Comparison of ENCODE assay signal across 8 cellular contexts in the genomic region with DNA sequence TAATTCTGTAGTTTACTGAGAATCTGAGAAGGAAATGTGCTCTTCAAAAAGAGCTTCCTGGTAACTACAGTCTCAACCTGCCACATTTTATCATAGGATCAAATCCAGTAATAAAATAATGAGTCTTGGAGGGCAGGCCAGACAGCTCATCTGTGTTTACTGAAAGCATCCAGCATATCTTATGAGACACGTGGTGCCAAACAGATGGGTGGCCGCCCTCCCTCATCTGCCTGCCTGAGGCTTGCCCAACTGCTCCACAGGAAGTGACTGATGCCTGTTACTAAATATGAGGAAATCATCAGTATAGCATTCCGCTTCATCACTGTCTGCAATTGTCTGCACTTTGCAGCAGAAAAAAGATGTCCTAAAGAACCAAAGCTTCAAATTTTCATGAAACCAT. TPM values are rescaled to one million over a fixed set of nuclear protein-coding genes. Genes with fewer than 3 reads are reported as not detected.
A peak's percentile ranks its signal among the peaks of the same experiment; 100 is the strongest.
DNase-seq lines count a peak whose midpoint lies in the region; ATAC-seq and TF ChIP-seq lines count a peak whose summit lies in the region.

No MANE protein-coding gene starts in this region.

- peak; percentile 93 for DNase-seq in G401 (ENCODE audit: low spot score)
- peak; percentile 69 for DNase-seq in NCI-H510A treated with DMSO at 0.1 percent for 48 hours (lab: John Stamatoyannopoulos, UW)
- DNase-seq in activated CD8-positive, alpha-beta T cell treated with anti-CD3 and anti-CD28 coated beads for 36 hours = peak; percentile 86
- peak; percentile 44 to 86 (median 76) for DNase-seq in dorsolateral prefrontal cortex
- peak; percentile 13 to 69 (median 60) for DNase-seq in naive thymus-derived CD4-positive, alpha-beta T cell
- peak; percentile 64 for DNase-seq in stimulated activated naive CD4-positive, alpha-beta T cell treated with Interleukin-2 at 50 U/mL for 16 hours (lab: John Stamatoyannopoulos, UW)
- no peak for DNase-seq in GM10248 (ENCODE audit: extremely low spot score)

- intact Hi-C loops in activated CD8-positive, alpha-beta T cell treated with anti-CD3 and anti-CD28 coated beads for 36 hours (cut with micrococcal nuclease) = no loop called here
- intact Hi-C loops in dorsolateral prefrontal cortex (cut with DNase I) = loop anchor here in 1 of 2 donors (10.0 kb wide), 1 partner anchor 667 kb away; a partner anchor contains a TSS
- intact Hi-C loops in naive thymus-derived CD4-positive, alpha-beta T cell (cut with micrococcal nuclease) = loop anchor here (1.0 to 5.0 kb wide), 3 partner anchors 13 to 96 kb away; a partner anchor contains a TSS

- H3K27me3 Mint-ChIP-seq in activated CD8-positive, alpha-beta T cell treated with anti-CD3 and anti-CD28 coated beads for 36 hours = no peaks in the 10 kb centered on the region
- H3K27me3 Mint-ChIP-seq in naive thymus-derived CD4-positive, alpha-beta T cell = no peaks in the 10 kb centered on the region

- peak overlapping the region; percentile 85 for H3K27ac Mint-ChIP-seq in activated CD8-positive, alpha-beta T cell treated with anti-CD3 and anti-CD28 coated beads for 36 hours
- H3K27ac Mint-ChIP-seq in naive thymus-derived CD4-positive, alpha-beta T cell = peak overlapping the region; percentile 84 to 94 (median 88)

- H3K27ac ChIP-seq in dorsolateral prefrontal cortex = peak overlapping the region in 56 of 59 donors; percentile 18 to 84 (median 66)
- H3K27ac ChIP-seq in naive thymus-derived CD4-positive, alpha-beta T cell (ENCODE audit: low read depth, low read length) = peak overlapping the region; percentile 52

- in situ Hi-C loops in G401 (cut with HindIII; ENCODE audit: low sequenced_read_pairs) = no loop called here

- H3K36me3 Mint-ChIP-seq in activated CD8-positive, alpha-beta T cell treated with anti-CD3 and anti-CD28 coated beads for 36 hours (ENCODE audit: low read depth) = peaks cover 61% of the 10 kb centered on the region
- peaks cover 4 to 50% (median 34%) of the 10 kb centered on the region in 5 donors for H3K36me3 Mint-ChIP-seq in naive thymus-derived CD4-positive, alpha-beta T cell

- no peak overlapping the region for H3K4me3 Mint-ChIP-seq in activated CD8-positive, alpha-beta T cell treated with anti-CD3 and anti-CD28 coated beads for 36 hours
- peak overlapping the region in 8 of 10 donors; percentile 3 to 43 (median 36) for H3K4me3 Mint-ChIP-seq in naive thymus-derived CD4-positive, alpha-beta T cell

- H3K9me3 Mint-ChIP-seq in activated CD8-positive, alpha-beta T cell treated with anti-CD3 and anti-CD28 coated beads for 36 hours = no peaks in the 10 kb centered on the region
- H3K9me3 Mint-ChIP-seq in naive thymus-derived CD4-positive, alpha-beta T cell = peaks cover 0 to 2% (median 0%) of the 10 kb centered on the region in 11 donors

- peak; percentile 69 for ATAC-seq in HG02840 (IDR thresholded peaks at IDR 0.05; ENCODE audit: low FRiP score, unreplicated experiment)
- ATAC-seq in activated CD8-positive, alpha-beta T cell treated with anti-CD3 and anti-CD28 coated beads for 36 hours = peak; percentile 98
- ATAC-seq in naive thymus-derived CD4-positive, alpha-beta T cell = peak; percentile 98

- H3K9me3 ChIP-seq in naive thymus-derived CD4-positive, alpha-beta T cell (ENCODE audit: control insufficient read depth in 2 of 3, low read length in 3 of 3) = no peaks in the 10 kb centered on the region

- POLR2A ChIA-PET in activated CD8-positive, alpha-beta T cell treated with anti-CD3 and anti-CD28 coated beads for 36 hours (lab: Charles Lee) = interaction anchor here (0.7 to 2.2 kb wide), 5 partner anchors 10 to 1310 kb away, joined by 3 to 15 read pairs (median 4); a partner anchor contains a TSS
- POLR2A ChIA-PET in naive thymus-derived CD4-positive, alpha-beta T cell (lab: Charles Lee) = interaction anchor here (0.7 to 5.8 kb wide), 6 partner anchors 9 to 123 kb away, joined by 3 to 39 read pairs (median 4); a partner anchor contains a TSS
- POLR2A ChIA-PET in GM10248 (lab: Yijun Ruan, JAX) = interaction anchor here (0.5 kb wide), 1 partner anchor 298 kb away, joined by 3 read pairs; no protein-coding TSS in a partner anchor

- H3K4me1 Mint-ChIP-seq in activated CD8-positive, alpha-beta T cell treated with anti-CD3 and anti-CD28 coated beads for 36 hours (ENCODE audit: low read depth) = peaks cover 41% of the 10 kb centered on the region
- H3K4me1 Mint-ChIP-seq in naive thymus-derived CD4-positive, alpha-beta T cell = peaks cover 28 to 56% (median 48%) of the 10 kb centered on the region in 7 donors

- peak overlapping the region in 1 of 59 donors; percentile 1 for H3K4me3 ChIP-seq in dorsolateral prefrontal cortex
- H3K4me3 ChIP-seq in naive thymus-derived CD4-positive, alpha-beta T cell (ENCODE audit: low read length) = no peak overlapping the region

- H3K4me1 ChIP-seq in naive thymus-derived CD4-positive, alpha-beta T cell (ENCODE audit: control insufficient read depth in 2 of 2, insufficient read depth in 2 of 2, low read length in 2 of 2) = peaks cover 23% of the 10 kb centered on the region in 2 donors

- no peak for TF ChIP-seq CTCF in activated CD8-positive, alpha-beta T cell treated with anti-CD3 and anti-CD28 coated beads for 36 hours (IDR thresholded peaks at IDR 0.05)
- peak in 2 of 56 donors; percentile 7 to 17 for TF ChIP-seq CTCF in dorsolateral prefrontal cortex (IDR thresholded peaks at IDR 0.05 in 54 of 56, conservative IDR thresholded peaks at IDR 0.05 in 2 of 56; ENCODE audit: low read depth in 1 of 56, partially characterized antibody in 56 of 56)
- no peak for TF ChIP-seq CTCF in GM10248 (IDR thresholded peaks at IDR 0.05; ENCODE audit: control extremely low read depth, extremely low read depth, low read depth, missing control alignments)

- H3K27me3 ChIP-seq in dorsolateral prefrontal cortex = no peaks in the 10 kb centered on the region
- H3K27me3 ChIP-seq in naive thymus-derived CD4-positive, alpha-beta T cell (ENCODE audit: control insufficient read depth in 2 of 2, insufficient read depth in 2 of 2, low read length in 2 of 2) = no peaks in the 10 kb centered on the region

- CTCF ChIA-PET in activated CD8-positive, alpha-beta T cell treated with anti-CD3 and anti-CD28 coated beads for 36 hours (lab: Charles Lee) = interaction anchor here (1.0 to 1.6 kb wide), 6 partner anchors 12 to 187 kb away, joined by 3 to 6 read pairs (median 4); a partner anchor contains a TSS
- CTCF ChIA-PET in naive thymus-derived CD4-positive, alpha-beta T cell (lab: Charles Lee) = interaction anchor here (1.1 to 1.2 kb wide), 2 partner anchors 13 to 32 kb away, joined by 3 to 4 read pairs; a partner anchor contains a TSS
- CTCF ChIA-PET in GM10248 (lab: Yijun Ruan, JAX) = interaction anchor here (0.7 to 1.6 kb wide), 4 partner anchors 14 to 38 kb away, joined by 3 to 8 read pairs (median 3); no protein-coding TSS in a partner anchor

- H3K36me3 ChIP-seq in naive thymus-derived CD4-positive, alpha-beta T cell (ENCODE audit: control insufficient read depth in 2 of 3, insufficient read depth in 3 of 3, low read length in 3 of 3) = peaks cover 0 to 19% (median 3%) of the 10 kb centered on the region in 3 experiments

RNA-seq across cellular contexts. Expression of a gene that starts 13.5 kb away (rescaled TPM):
- total RNA-seq in G401 (2014; rRNA removed; shearing (Covaris generic)) = 39.7 and 59.3 TPM in 2 replicates
- total RNA-seq in activated CD8-positive, alpha-beta T cell treated with anti-CD3 and anti-CD28 coated beads for 36 hours = 10 to 100 TPM; 46.4 to 46.6 TPM
- total RNA-seq in dorsolateral prefrontal cortex = 10 to 100 TPM; 37.5 to 72.7 (median 57.7) TPM
- 10 to 100 TPM; 29.9 to 50.9 (median 38.0) TPM for total RNA-seq in naive thymus-derived CD4-positive, alpha-beta T cell
- 100 to 1,000 TPM; 108 to 118 TPM for polyA plus RNA-seq in naive thymus-derived CD4-positive, alpha-beta T cell

RNA-seq across cellular contexts. Expression of a gene that starts 60.0 kb away (rescaled TPM):
- total RNA-seq in G401 (2014; rRNA removed; shearing (Covaris generic)) = 63.6 and 129 TPM in 2 replicates
- 10 to 100 TPM; 28.2 to 30.0 TPM for total RNA-seq in activated CD8-positive, alpha-beta T cell treated with anti-CD3 and anti-CD28 coated beads for 36 hours
- total RNA-seq in dorsolateral prefrontal cortex = 10 to 100 TPM; 40.1 to 76.5 (median 55.8) TPM
- total RNA-seq in naive thymus-derived CD4-positive, alpha-beta T cell = 10 to 100 TPM; 34.9 to 48.2 (median 43.3) TPM
- 10 to 100 TPM; 17.2 to 22.5 TPM for polyA plus RNA-seq in naive thymus-derived CD4-positive, alpha-beta T cell
